Comparison of ENCODE assay signal across 2 cellular contexts in the genomic region with DNA sequence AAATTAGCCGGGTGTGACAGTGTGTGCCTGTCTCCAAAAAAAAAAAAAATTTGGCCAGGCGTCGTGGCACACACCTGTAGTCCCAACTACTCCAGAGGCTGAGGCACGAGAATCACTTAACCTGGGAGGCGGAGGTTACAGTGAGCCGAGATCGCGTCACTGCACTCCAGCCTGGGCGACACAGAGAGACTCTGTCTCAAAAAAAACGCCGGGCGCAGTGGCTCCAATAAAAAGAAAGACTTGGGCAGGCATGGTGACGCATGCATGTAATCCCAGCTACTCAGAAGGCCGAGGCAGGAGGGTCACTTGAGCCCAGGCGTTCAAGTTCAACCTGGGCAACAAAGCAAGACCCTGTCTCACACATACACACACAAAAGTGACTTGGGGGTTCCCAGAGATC.
TF ChIP-seq lines count a peak whose summit lies in the region.

No MANE protein-coding gene starts in this region.

TF ChIP-seq in GM23338, 12 proteins besides CTCF, POLR2A, EP300 and RAD21:
- TF ChIP-seq CREB1 (CRISPR knock-in tag; IDR thresholded peaks at IDR 0.05; ENCODE audit: low read depth) (no peak), ZNF114 (CRISPR knock-in tag; IDR thresholded peaks at IDR 0.05) (no peak), NANOG (IDR thresholded peaks at IDR 0.05; ENCODE audit: borderline replicate concordance) (no peak), JUNB (IDR thresholded peaks at IDR 0.05; ENCODE audit: unreplicated experiment) (no peak), POLR2AphosphoS5 (IDR thresholded peaks at IDR 0.05; ENCODE audit: low read depth) (no peak), EZH2 (IDR thresholded peaks at IDR 0.05; ENCODE audit: low read depth, unreplicated experiment) (no peak), EZH2phosphoT487 (IDR thresholded peaks at IDR 0.05; ENCODE audit: unreplicated experiment) (no peak)
- TF ChIP-seq, protein P1, sequence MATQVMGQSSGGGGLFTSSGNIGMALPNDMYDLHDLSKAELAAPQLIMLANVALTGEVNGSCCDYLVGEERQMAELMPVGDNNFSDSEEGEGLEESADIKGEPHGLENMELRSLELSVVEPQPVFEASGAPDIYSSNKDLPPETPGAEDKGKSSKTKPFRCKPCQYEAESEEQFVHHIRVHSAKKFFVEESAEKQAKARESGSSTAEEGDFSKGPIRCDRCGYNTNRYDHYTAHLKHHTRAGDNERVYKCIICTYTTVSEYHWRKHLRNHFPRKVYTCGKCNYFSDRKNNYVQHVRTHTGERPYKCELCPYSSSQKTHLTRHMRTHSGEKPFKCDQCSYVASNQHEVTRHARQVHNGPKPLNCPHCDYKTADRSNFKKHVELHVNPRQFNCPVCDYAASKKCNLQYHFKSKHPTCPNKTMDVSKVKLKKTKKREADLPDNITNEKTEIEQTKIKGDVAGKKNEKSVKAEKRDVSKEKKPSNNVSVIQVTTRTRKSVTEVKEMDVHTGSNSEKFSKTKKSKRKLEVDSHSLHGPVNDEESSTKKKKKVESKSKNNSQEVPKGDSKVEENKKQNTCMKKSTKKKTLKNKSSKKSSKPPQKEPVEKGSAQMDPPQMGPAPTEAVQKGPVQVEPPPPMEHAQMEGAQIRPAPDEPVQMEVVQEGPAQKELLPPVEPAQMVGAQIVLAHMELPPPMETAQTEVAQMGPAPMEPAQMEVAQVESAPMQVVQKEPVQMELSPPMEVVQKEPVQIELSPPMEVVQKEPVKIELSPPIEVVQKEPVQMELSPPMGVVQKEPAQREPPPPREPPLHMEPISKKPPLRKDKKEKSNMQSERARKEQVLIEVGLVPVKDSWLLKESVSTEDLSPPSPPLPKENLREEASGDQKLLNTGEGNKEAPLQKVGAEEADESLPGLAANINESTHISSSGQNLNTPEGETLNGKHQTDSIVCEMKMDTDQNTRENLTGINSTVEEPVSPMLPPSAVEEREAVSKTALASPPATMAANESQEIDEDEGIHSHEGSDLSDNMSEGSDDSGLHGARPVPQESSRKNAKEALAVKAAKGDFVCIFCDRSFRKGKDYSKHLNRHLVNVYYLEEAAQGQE (IDR thresholded peaks at IDR 0.05; ENCODE audit: unreplicated experiment), result no peak
- TF ChIP-seq, protein P2, sequence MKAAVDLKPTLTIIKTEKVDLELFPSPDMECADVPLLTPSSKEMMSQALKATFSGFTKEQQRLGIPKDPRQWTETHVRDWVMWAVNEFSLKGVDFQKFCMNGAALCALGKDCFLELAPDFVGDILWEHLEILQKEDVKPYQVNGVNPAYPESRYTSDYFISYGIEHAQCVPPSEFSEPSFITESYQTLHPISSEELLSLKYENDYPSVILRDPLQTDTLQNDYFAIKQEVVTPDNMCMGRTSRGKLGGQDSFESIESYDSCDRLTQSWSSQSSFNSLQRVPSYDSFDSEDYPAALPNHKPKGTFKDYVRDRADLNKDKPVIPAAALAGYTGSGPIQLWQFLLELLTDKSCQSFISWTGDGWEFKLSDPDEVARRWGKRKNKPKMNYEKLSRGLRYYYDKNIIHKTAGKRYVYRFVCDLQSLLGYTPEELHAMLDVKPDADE (IDR thresholded peaks at IDR 0.05), result no peak

TF ChIP-seq in GM12878, 131 proteins besides CTCF, POLR2A, EP300 and RAD21:
- TF ChIP-seq RCOR1 (conservative IDR thresholded peaks at IDR 0.05; ENCODE audit: low read depth, low read length) (no peak), TARDBP (IDR thresholded peaks at IDR 0.05; ENCODE audit: borderline replicate concordance) (no peak)
- TF ChIP-seq, protein P3, sequence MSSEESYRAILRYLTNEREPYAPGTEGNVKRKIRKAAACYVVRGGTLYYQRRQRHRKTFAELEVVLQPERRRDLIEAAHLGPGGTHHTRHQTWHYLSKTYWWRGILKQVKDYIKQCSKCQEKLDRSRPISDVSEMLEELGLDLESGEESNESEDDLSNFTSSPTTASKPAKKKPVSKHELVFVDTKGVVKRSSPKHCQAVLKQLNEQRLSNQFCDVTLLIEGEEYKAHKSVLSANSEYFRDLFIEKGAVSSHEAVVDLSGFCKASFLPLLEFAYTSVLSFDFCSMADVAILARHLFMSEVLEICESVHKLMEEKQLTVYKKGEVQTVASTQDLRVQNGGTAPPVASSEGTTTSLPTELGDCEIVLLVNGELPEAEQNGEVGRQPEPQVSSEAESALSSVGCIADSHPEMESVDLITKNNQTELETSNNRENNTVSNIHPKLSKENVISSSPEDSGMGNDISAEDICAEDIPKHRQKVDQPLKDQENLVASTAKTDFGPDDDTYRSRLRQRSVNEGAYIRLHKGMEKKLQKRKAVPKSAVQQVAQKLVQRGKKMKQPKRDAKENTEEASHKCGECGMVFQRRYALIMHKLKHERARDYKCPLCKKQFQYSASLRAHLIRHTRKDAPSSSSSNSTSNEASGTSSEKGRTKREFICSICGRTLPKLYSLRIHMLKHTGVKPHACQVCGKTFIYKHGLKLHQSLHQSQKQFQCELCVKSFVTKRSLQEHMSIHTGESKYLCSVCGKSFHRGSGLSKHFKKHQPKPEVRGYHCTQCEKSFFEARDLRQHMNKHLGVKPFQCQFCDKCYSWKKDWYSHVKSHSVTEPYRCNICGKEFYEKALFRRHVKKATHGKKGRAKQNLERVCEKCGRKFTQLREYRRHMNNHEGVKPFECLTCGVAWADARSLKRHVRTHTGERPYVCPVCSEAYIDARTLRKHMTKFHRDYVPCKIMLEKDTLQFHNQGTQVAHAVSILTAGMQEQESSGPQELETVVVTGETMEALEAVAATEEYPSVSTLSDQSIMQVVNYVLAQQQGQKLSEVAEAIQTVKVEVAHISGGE (CRISPR knock-in tag; IDR thresholded peaks at IDR 0.05), result no peak
- TF ChIP-seq, protein P4, sequence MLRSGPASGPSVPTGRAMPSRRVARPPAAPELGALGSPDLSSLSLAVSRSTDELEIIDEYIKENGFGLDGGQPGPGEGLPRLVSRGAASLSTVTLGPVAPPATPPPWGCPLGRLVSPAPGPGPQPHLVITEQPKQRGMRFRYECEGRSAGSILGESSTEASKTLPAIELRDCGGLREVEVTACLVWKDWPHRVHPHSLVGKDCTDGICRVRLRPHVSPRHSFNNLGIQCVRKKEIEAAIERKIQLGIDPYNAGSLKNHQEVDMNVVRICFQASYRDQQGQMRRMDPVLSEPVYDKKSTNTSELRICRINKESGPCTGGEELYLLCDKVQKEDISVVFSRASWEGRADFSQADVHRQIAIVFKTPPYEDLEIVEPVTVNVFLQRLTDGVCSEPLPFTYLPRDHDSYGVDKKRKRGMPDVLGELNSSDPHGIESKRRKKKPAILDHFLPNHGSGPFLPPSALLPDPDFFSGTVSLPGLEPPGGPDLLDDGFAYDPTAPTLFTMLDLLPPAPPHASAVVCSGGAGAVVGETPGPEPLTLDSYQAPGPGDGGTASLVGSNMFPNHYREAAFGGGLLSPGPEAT (IDR thresholded peaks at IDR 0.05; ENCODE audit: low read depth), result no peak
TF ChIP-seq in GM12878: peak in this region for 0.
